Comparison of ENCODE assay signal across 9 cellular contexts in genomic region chr20:37803476-37804307, GRCh38.
DNase-seq lines count a peak whose midpoint lies in the region; ATAC-seq and TF ChIP-seq lines count a peak whose summit lies in the region.
"Had no signal": no experiment of that assay in that cellular context is flagged by ENCODE, and none has a peak within 500 bp of the region (broad histone marks: within the 10 kb centered on the region; RNA-seq: fewer than 3 reads in every experiment).

No MANE protein-coding gene starts in this region.

- no peaks in the 10 kb centered on the region for H3K27me3 ChIP-seq in BLaER1 treated with 17β-estradiol and CSF1 and Interleukin-3, amounts not matched to agents 10 nM and 100 nM
- no peaks in the 10 kb centered on the region for H3K27me3 ChIP-seq in mesenchymal stem cell (ENCODE audit: control insufficient read depth in 1 of 2, insufficient read depth in 1 of 2, low read length in 2 of 2)
- no peaks in the 10 kb centered on the region for H3K27me3 ChIP-seq in right cardiac atrium (ENCODE audit: control insufficient read depth, insufficient read depth)

- no peak overlapping the region for H2BK15ac ChIP-seq in mesenchymal stem cell (ENCODE audit: low read depth, poor library complexity, severe bottlenecking)

- TF ChIP-seq CTCF in activated B cell treated with CpG ODN at 0.5 μM for 24 hours (IDR thresholded peaks at IDR 0.05): no peak

- H3K79me1 ChIP-seq in mesenchymal stem cell (replicated peaks; ENCODE audit: low read length, poor library complexity, severe bottlenecking): peaks cover 12% of the 10 kb centered on the region

- H3K27ac Mint-ChIP-seq in activated B cell treated with CpG ODN at 0.5 μM for 24 hours: peak overlapping the region; percentile 97

- no peak overlapping the region for H2BK5ac ChIP-seq in mesenchymal stem cell (ENCODE audit: low read depth, low read length, poor library complexity, severe bottlenecking)

- H3K27me3 Mint-ChIP-seq in activated B cell treated with CpG ODN at 0.5 μM for 24 hours: no peaks in the 10 kb centered on the region

- H3K4ac ChIP-seq in mesenchymal stem cell (ENCODE audit: low read depth in 1 of 2, low read length in 2 of 2): no peak overlapping the region

- 78% methylated on average over 5 of the region's 7 CpGs for whole genome bisulfite sequencing in mesenchymal stem cell
- WGBS in right cardiac atrium: 81% methylated on average over 7 of the region's 7 CpGs

- peak overlapping the region in 1 of 10 experiments; percentile 2; a peak in 2 of 20 replicates for H3K4me3 ChIP-seq in BLaER1 treated with 17β-estradiol and CSF1 and Interleukin-3, amounts not matched to agents 10 nM and 100 nM
- no peak overlapping the region for H3K4me3 ChIP-seq in mesenchymal stem cell (ENCODE audit: insufficient read depth in 1 of 2, low read depth in 1 of 2, low read length in 2 of 2)
- no peak overlapping the region for H3K4me3 ChIP-seq in right cardiac atrium (ENCODE audit: low read length)

- no peak overlapping the region for H2AFZ ChIP-seq in mesenchymal stem cell (ENCODE audit: low read depth, low read length)

- POLR2A ChIA-PET in activated B cell treated with CpG ODN at 0.5 μM for 24 hours (lab: Charles Lee): interaction anchor here (0.7 to 2.1 kb wide), 12 partner anchors 8 to 625 kb away, joined by 3 to 14 read pairs (median 6); partner anchors contain the start of genes CTNNBL1, MROH8, RPN2 and RPRD1B

- DNase-seq in activated B cell treated with CpG ODN at 0.5 μM for 24 hours: no peak
- no peak for DNase-seq in sciatic nerve (ENCODE audit: low spot score)
- DNase-seq in mesenchymal stem cell: no peak
- DNase-seq in NCI-H2081 (lab: John Stamatoyannopoulos, UW): no peak
- DNase-seq in right cardiac atrium: no peak

- peak overlapping the region; percentile 79 for H3K4me3 Mint-ChIP-seq in activated B cell treated with CpG ODN at 0.5 μM for 24 hours
- H3K4me3 Mint-ChIP-seq: T-helper 1 cell treated with Interleukin-12 subunit alpha and Interleukin-12 subunit beta and Interleukin-4 antibody, amounts not matched to agents 30 μg/mL and 1 μg/mL, for 36 hours had no signal

- H3K14ac ChIP-seq in mesenchymal stem cell (ENCODE audit: low read length in 2 of 2): no peak overlapping the region

- H4K8ac ChIP-seq in mesenchymal stem cell (ENCODE audit: low read length): no peak overlapping the region

- H3K18ac ChIP-seq in mesenchymal stem cell (ENCODE audit: low read depth in 1 of 2, low read length in 2 of 2): no peak overlapping the region

- H3K9me3 ChIP-seq in BLaER1 treated with 17β-estradiol and CSF1 and Interleukin-3, amounts not matched to agents 10 nM and 100 nM (replicated peaks in 1 of 11): no peaks in the 10 kb centered on the region
- no peaks in the 10 kb centered on the region for H3K9me3 ChIP-seq in mesenchymal stem cell (ENCODE audit: control insufficient read depth, low read length)
- H3K9me3 ChIP-seq in right cardiac atrium (ENCODE audit: control insufficient read depth, low read length): no peaks in the 10 kb centered on the region

- H3K4me2 ChIP-seq in BLaER1 treated with 17β-estradiol and CSF1 and Interleukin-3, amounts not matched to agents 10 nM and 100 nM: peak overlapping the region; percentile 71 to 92 (median 83)
- no peak overlapping the region for H3K4me2 ChIP-seq in mesenchymal stem cell (ENCODE audit: low read length, poor library complexity, severe bottlenecking)

- peak overlapping the region; percentile 38 to 70 (median 62); a peak in 21 of 22 replicates for H3K9ac ChIP-seq in BLaER1 treated with 17β-estradiol and CSF1 and Interleukin-3, amounts not matched to agents 10 nM and 100 nM
- H3K9ac ChIP-seq in mesenchymal stem cell (ENCODE audit: low read length): no peak overlapping the region

- intact Hi-C loops in activated B cell treated with CpG ODN at 0.5 μM for 24 hours (cut with micrococcal nuclease) (loop anchor here (1.0 to 10.0 kb wide), 5 partner anchors 14 to 275 kb away; no protein-coding TSS in a partner anchor), sciatic nerve (cut with DNase I) (no loop called here), right cardiac atrium (cut with DNase I) (no loop called here)

- peaks cover 0 to 34% (median 5%) of the 10 kb centered on the region in 11 experiments; a peak in 8 of 22 replicates for H4K20me1 ChIP-seq in BLaER1 treated with 17β-estradiol and CSF1 and Interleukin-3, amounts not matched to agents 10 nM and 100 nM

- H3K27ac ChIP-seq in BLaER1 treated with 17β-estradiol and CSF1 and Interleukin-3, amounts not matched to agents 10 nM and 100 nM: peak overlapping the region; percentile 30 to 81 (median 77); a peak in 20 of 22 replicates
- H3K27ac ChIP-seq in mesenchymal stem cell (ENCODE audit: low read length, poor library complexity, severe bottlenecking) (no peak overlapping the region), right cardiac atrium (ENCODE audit: low read length) (no peak overlapping the region)

- no peaks in the 10 kb centered on the region for H3K9me3 Mint-ChIP-seq in activated B cell treated with CpG ODN at 0.5 μM for 24 hours
- H3K9me3 Mint-ChIP-seq: T-helper 1 cell treated with Interleukin-12 subunit alpha and Interleukin-12 subunit beta and Interleukin-4 antibody, amounts not matched to agents 30 μg/mL and 1 μg/mL, for 36 hours had no signal

- no peaks in the 10 kb centered on the region for H3K4me1 Mint-ChIP-seq in activated B cell treated with CpG ODN at 0.5 μM for 24 hours

- ATAC-seq in GM21390 (IDR thresholded peaks at IDR 0.05; ENCODE audit: unreplicated experiment): peak; percentile 69
- peak; percentile 54 for ATAC-seq in HG03521 (IDR thresholded peaks at IDR 0.05; ENCODE audit: unreplicated experiment)
- ATAC-seq in activated B cell treated with CpG ODN at 0.5 μM for 24 hours (ENCODE audit: low read depth): peak; percentile 58
- no peak for ATAC-seq in sciatic nerve
- no peak for ATAC-seq in right cardiac atrium

- H3K36me3 Mint-ChIP-seq in activated B cell treated with CpG ODN at 0.5 μM for 24 hours (ENCODE audit: low read depth): peaks cover 24% of the 10 kb centered on the region

- H2BK12ac ChIP-seq in mesenchymal stem cell (ENCODE audit: low read length in 2 of 2): no peak overlapping the region

- H3K36me3 ChIP-seq in BLaER1 treated with 17β-estradiol and CSF1 and Interleukin-3, amounts not matched to agents 10 nM and 100 nM: peaks cover 30 to 75% (median 54%) of the 10 kb centered on the region in 11 experiments
- H3K36me3 ChIP-seq in mesenchymal stem cell (ENCODE audit: control insufficient read depth in 1 of 2, insufficient read depth in 2 of 2, low read depth in 1 of 2, low read length in 2 of 2): peaks cover 16 to 63% of the 10 kb centered on the region in 2 experiments

- no peak overlapping the region for H2BK120ac ChIP-seq in mesenchymal stem cell (ENCODE audit: low read depth, low read length)

- CTCF ChIA-PET in activated B cell treated with CpG ODN at 0.5 μM for 24 hours (lab: Charles Lee): interaction anchor here (1.2 to 1.3 kb wide), 2 partner anchors 24 to 189 kb away, joined by 3 to 4 read pairs; no protein-coding TSS in a partner anchor

- H3K23ac ChIP-seq in mesenchymal stem cell (ENCODE audit: low read length in 2 of 2): no peak overlapping the region

- no peak overlapping the region for H2AK5ac ChIP-seq in mesenchymal stem cell (ENCODE audit: low read length, severe bottlenecking)

- peaks cover 45 to 76% (median 71%) of the 10 kb centered on the region in 10 experiments for H3K4me1 ChIP-seq in BLaER1 treated with 17β-estradiol and CSF1 and Interleukin-3, amounts not matched to agents 10 nM and 100 nM
- H3K4me1 ChIP-seq in mesenchymal stem cell (ENCODE audit: control insufficient read depth, insufficient read depth, low read depth, low read length) (peaks cover 3% of the 10 kb centered on the region), right cardiac atrium (ENCODE audit: control insufficient read depth, insufficient read depth, low read length) (peaks cover 4% of the 10 kb centered on the region)

- H4K91ac ChIP-seq in mesenchymal stem cell (ENCODE audit: low read length): no peak overlapping the region

Comparison
In these comparisons a context has a peak if more than half of its experiments do, and no peak if none do; other contexts are left out.
1. H3K27ac ChIP-seq: peak in BLaER1 treated with 17β-estradiol and CSF1 and Interleukin-3, amounts not matched to agents 10 nM and 100 nM (11 of 11); none in mesenchymal stem cell (single experiment) and right cardiac atrium (single experiment).
2. ATAC-seq: peak in GM21390 (single experiment), HG03521 (single experiment) and activated B cell treated with CpG ODN at 0.5 μM for 24 hours (single experiment); none in sciatic nerve (single experiment) and right cardiac atrium (0 of 2).